Comparison of ENCODE assay signal across 18 cellular contexts in the genomic region with DNA sequence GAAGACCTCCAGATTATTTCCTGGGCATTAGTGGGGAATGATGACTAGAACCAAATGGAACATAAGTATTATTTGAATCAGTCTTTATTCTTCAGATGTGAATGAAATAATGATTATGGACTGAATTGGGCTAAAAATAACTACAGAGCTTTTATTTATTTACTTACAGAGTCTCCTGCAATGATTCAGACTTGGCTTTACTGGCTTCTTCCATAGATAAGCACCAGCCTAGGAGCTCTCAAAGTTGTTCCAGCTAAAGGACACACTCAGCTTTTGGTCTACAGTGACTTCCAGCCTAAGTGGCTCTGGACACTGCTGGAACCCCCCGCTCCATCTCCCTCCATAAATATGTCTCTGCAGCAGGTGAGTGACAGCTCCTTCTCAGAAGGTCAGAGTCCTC. TPM values are rescaled to one million over a fixed set of nuclear protein-coding genes. Genes with fewer than 3 reads are reported as not detected.
DNase-seq lines count a peak whose midpoint lies in the region; ATAC-seq and TF ChIP-seq lines count a peak whose summit lies in the region.
"Had no signal": no experiment of that assay in that cellular context is flagged by ENCODE, and none has a peak within 500 bp of the region (broad histone marks: within the 10 kb centered on the region; RNA-seq: fewer than 3 reads in every experiment).

No MANE protein-coding gene starts in this region.

- H3K4me1 Mint-ChIP-seq in stimulated activated naive B cell treated with anti-CD40 and anti-IgM and Interleukin-4, amounts not matched to agents 10 μg/mL and 1 μg/mL and 100 μg/mL, for 72 hours = peaks cover 36 to 61% of the 10 kb centered on the region in 2 donors
- H3K4me1 Mint-ChIP-seq in activated CD4-positive, alpha-beta memory T cell treated with anti-CD3 and anti-CD28 coated beads for 36 hours (ENCODE audit: low read depth) = peaks cover 40% of the 10 kb centered on the region

- POLR2A ChIA-PET in PC-3 (lab: Charles Lee; ENCODE audit: unreplicated experiment) = interaction anchor here (0.6 kb wide), 1 partner anchor 247 kb away, joined by 3 read pairs; no protein-coding TSS in a partner anchor
- POLR2A ChIA-PET in activated CD4-positive, alpha-beta memory T cell treated with anti-CD3 and anti-CD28 coated beads for 36 hours (lab: Charles Lee) = no interaction called here

- H3K79me2 ChIP-seq in Karpas-422 (ENCODE audit: low read length) = no peaks in the 10 kb centered on the region
- no peaks in the 10 kb centered on the region for H3K79me2 ChIP-seq in PC-3 (ENCODE audit: low read length)
- H3K79me2 ChIP-seq in fibroblast of lung (ENCODE audit: control insufficient read depth, insufficient read depth, low read length) = no peaks in the 10 kb centered on the region

- H3K27me3 ChIP-seq in Karpas-422 (ENCODE audit: low read length) = no peaks in the 10 kb centered on the region
- peaks cover 14% of the 10 kb centered on the region; the same call in 1 of the 2 replicates for H3K27me3 ChIP-seq in PC-3 (ENCODE audit: low read length)
- H3K27me3 ChIP-seq in fibroblast of lung (ENCODE audit: control insufficient read depth, insufficient read depth, low read length) = peaks cover 4% of the 10 kb centered on the region
- H3K27me3 ChIP-seq: BE2C had no signal

- H3K27ac ChIP-seq in Karpas-422 (ENCODE audit: low read length) (peak overlapping the region; percentile 75), PC-3 (ENCODE audit: low read length) (no peak overlapping the region), fibroblast of lung (ENCODE audit: insufficient read depth, low read length) (no peak overlapping the region)
- H3K27ac ChIP-seq: KMS-11 had no signal

- H2AFZ ChIP-seq in Karpas-422 (ENCODE audit: low read length) (peak overlapping the region; percentile 80), PC-3 (ENCODE audit: low read length) (no peak overlapping the region), fibroblast of lung (ENCODE audit: low read length) (no peak overlapping the region)

- no peaks in the 10 kb centered on the region for H3K9me2 ChIP-seq in Karpas-422 (replicated peaks; ENCODE audit: insufficient read depth, low read length)
- H3K9me2 ChIP-seq in PC-3 (replicated peaks; ENCODE audit: low read length) = no peaks in the 10 kb centered on the region

- DNase-seq in Karpas-422 (no peak), PC-3 (peak; percentile 16), fibroblast of lung (ENCODE audit: low read depth in 2 of 2) (peak; percentile 3 to 50), epidermal melanocyte (ENCODE audit: insufficient read length, low spot score) (no peak)
- DNase-seq in stimulated activated naive B cell treated with anti-CD40 and anti-IgM and Interleukin-4, amounts not matched to agents 10 μg/mL and 1 μg/mL and 100 μg/mL, for 72 hours = no peak
- DNase-seq in activated CD4-positive, alpha-beta memory T cell treated with anti-CD3 and anti-CD28 coated beads for 36 hours = no peak
- DNase-seq: CD4-positive, alpha-beta T cell; COR-L47; DND-41; NCI-H1436; NCI-H187 treated with DMSO at 0.1 percent for 48 hours; NCI-H2107; NCI-H69; SW 1271 had no signal

- peaks cover 42% of the 10 kb centered on the region for H3K4me1 ChIP-seq in Karpas-422 (ENCODE audit: low read length)
- peaks cover 5% of the 10 kb centered on the region; the same call in 1 of the 2 replicates for H3K4me1 ChIP-seq in PC-3 (ENCODE audit: insufficient read depth, low read length)
- H3K4me1 ChIP-seq in fibroblast of lung (ENCODE audit: control insufficient read depth, extremely low read depth, insufficient read depth, low read length) = no peaks in the 10 kb centered on the region

- H3K36me3 Mint-ChIP-seq in stimulated activated naive B cell treated with anti-CD40 and anti-IgM and Interleukin-4, amounts not matched to agents 10 μg/mL and 1 μg/mL and 100 μg/mL, for 72 hours = peaks cover 0 to 5% of the 10 kb centered on the region in 2 donors
- no peaks in the 10 kb centered on the region for H3K36me3 Mint-ChIP-seq in activated CD4-positive, alpha-beta memory T cell treated with anti-CD3 and anti-CD28 coated beads for 36 hours

- peaks cover 0 to 11% of the 10 kb centered on the region in 2 donors for H3K9me3 Mint-ChIP-seq in stimulated activated naive B cell treated with anti-CD40 and anti-IgM and Interleukin-4, amounts not matched to agents 10 μg/mL and 1 μg/mL and 100 μg/mL, for 72 hours
- H3K9me3 Mint-ChIP-seq in activated CD4-positive, alpha-beta memory T cell treated with anti-CD3 and anti-CD28 coated beads for 36 hours = no peaks in the 10 kb centered on the region
- H3K9me3 Mint-ChIP-seq: CD4-positive, alpha-beta T cell had no signal

- H3F3A ChIP-seq in PC-3 (ENCODE audit: low read length, unreplicated experiment) = no peaks in the 10 kb centered on the region

- H3K4me3 Mint-ChIP-seq in stimulated activated naive B cell treated with anti-CD40 and anti-IgM and Interleukin-4, amounts not matched to agents 10 μg/mL and 1 μg/mL and 100 μg/mL, for 72 hours = peak overlapping the region; percentile 7 to 46
- H3K4me3 Mint-ChIP-seq in activated CD4-positive, alpha-beta memory T cell treated with anti-CD3 and anti-CD28 coated beads for 36 hours = no peak overlapping the region
- H3K4me3 Mint-ChIP-seq: CD4-positive, alpha-beta T cell had no signal

- CTCF ChIA-PET in PC-3 (lab: Charles Lee) = interaction anchor here (1.6 to 2.4 kb wide), 3 partner anchors 215 to 247 kb away, joined by 5 to 19 read pairs (median 11); a partner anchor contains a TSS
- CTCF ChIA-PET in activated CD4-positive, alpha-beta memory T cell treated with anti-CD3 and anti-CD28 coated beads for 36 hours (lab: Charles Lee) = interaction anchor here (0.6 to 5.0 kb wide), 16 partner anchors 8 to 245 kb away, joined by 3 to 118 read pairs (median 10); a partner anchor contains a TSS

- no peak overlapping the region for H3K4me3 ChIP-seq in Karpas-422 (ENCODE audit: low read length)
- no peak overlapping the region for H3K4me3 ChIP-seq in PC-3 (ENCODE audit: low read length)
- no peak overlapping the region for H3K4me3 ChIP-seq in fibroblast of lung (replicated peaks in 1 of 4; ENCODE audit: control extremely low read depth in 1 of 4, insufficient read depth in 1 of 4, low read depth in 3 of 4, low read length in 4 of 4)

- no peaks in the 10 kb centered on the region for H3K27me3 Mint-ChIP-seq in stimulated activated naive B cell treated with anti-CD40 and anti-IgM and Interleukin-4, amounts not matched to agents 10 μg/mL and 1 μg/mL and 100 μg/mL, for 72 hours
- H3K27me3 Mint-ChIP-seq in activated CD4-positive, alpha-beta memory T cell treated with anti-CD3 and anti-CD28 coated beads for 36 hours = no peaks in the 10 kb centered on the region
- H3K27me3 Mint-ChIP-seq: CD4-positive, alpha-beta T cell had no signal

- H3K4me2 ChIP-seq in Karpas-422 (ENCODE audit: low read depth, low read length, poor library complexity, severe bottlenecking) = peak overlapping the region; percentile 39
- H3K4me2 ChIP-seq in PC-3 (ENCODE audit: low read length) = no peak overlapping the region
- no peak overlapping the region for H3K4me2 ChIP-seq in fibroblast of lung (ENCODE audit: extremely low read depth, insufficient read depth, low read length)

- ATAC-seq in PC-3 = 0 out of 2 replicates have a peak, but pooled peaks have one; percentile 25
- ATAC-seq in stimulated activated naive B cell treated with anti-CD40 and anti-IgM and Interleukin-4, amounts not matched to agents 10 μg/mL and 1 μg/mL and 100 μg/mL, for 72 hours (replicated peaks) = no peak
- ATAC-seq in GM21528 (IDR thresholded peaks at IDR 0.05; ENCODE audit: low FRiP score, unreplicated experiment) = no peak
- ATAC-seq: Right ventricle myocardium inferior had no signal

- H3K9me3 ChIP-seq in Karpas-422 (ENCODE audit: low read length) (no peaks in the 10 kb centered on the region), PC-3 (ENCODE audit: low read length) (no peaks in the 10 kb centered on the region), fibroblast of lung (ENCODE audit: control insufficient read depth, insufficient read depth, low read depth, low read length) (no peaks in the 10 kb centered on the region)
- H3K9me3 ChIP-seq: BE2C had no signal

- intact Hi-C loops in PC-3 (cut with micrococcal nuclease) = loop anchor here (1.0 kb wide), 1 partner anchor 215 kb away; no protein-coding TSS in a partner anchor
- intact Hi-C loops in activated CD4-positive, alpha-beta memory T cell treated with anti-CD3 and anti-CD28 coated beads for 36 hours (cut with micrococcal nuclease) = loop anchor here (10.0 kb wide), 1 partner anchor 456 kb away; a partner anchor contains a TSS

- H4K20me1 ChIP-seq in Karpas-422 (ENCODE audit: insufficient read depth, low read depth, low read length) (no peaks in the 10 kb centered on the region), PC-3 (ENCODE audit: low read length) (no peaks in the 10 kb centered on the region), fibroblast of lung (ENCODE audit: control insufficient read depth, extremely low read depth, insufficient read depth, low read length) (no peaks in the 10 kb centered on the region)

- peak overlapping the region; percentile 52 for H3K27ac Mint-ChIP-seq in stimulated activated naive B cell treated with anti-CD40 and anti-IgM and Interleukin-4, amounts not matched to agents 10 μg/mL and 1 μg/mL and 100 μg/mL, for 72 hours
- H3K27ac Mint-ChIP-seq in activated CD4-positive, alpha-beta memory T cell treated with anti-CD3 and anti-CD28 coated beads for 36 hours = no peak overlapping the region
- H3K27ac Mint-ChIP-seq: CD4-positive, alpha-beta T cell had no signal

- BruUV-seq in PC-3 (replicated peaks; lab: Mats Ljungman, UMichigan) = no TSS peak

- H3K36me3 ChIP-seq in Karpas-422 (ENCODE audit: insufficient read depth, low read length) (no peaks in the 10 kb centered on the region), PC-3 (ENCODE audit: low read depth, low read length) (no peaks in the 10 kb centered on the region), fibroblast of lung (ENCODE audit: control insufficient read depth, insufficient read depth, low read length) (no peaks in the 10 kb centered on the region)
- H3K36me3 ChIP-seq: BE2C had no signal

- H3K9ac ChIP-seq in Karpas-422 (ENCODE audit: low read length) (no peak overlapping the region), PC-3 (ENCODE audit: low read length) (no peak overlapping the region), fibroblast of lung (ENCODE audit: insufficient read depth, low read length) (no peak overlapping the region)
- H3K9ac ChIP-seq: KMS-11 had no signal

- TF ChIP-seq CTCF in PC-3 (conservative IDR thresholded peaks at IDR 0.05; ENCODE audit: low read depth, low read length) (no peak), fibroblast of lung (conservative IDR thresholded peaks at IDR 0.05 in 1 of 2, IDR thresholded peaks at IDR 0.05 in 1 of 2; ENCODE audit: low read depth in 1 of 2, low read length in 2 of 2) (no peak)

RNA-seq across cellular contexts. Expression of a gene that starts 24.3 kb away (rescaled TPM):
- total RNA-seq in Karpas-422 (2014; rRNA removed; shearing (Covaris generic); ENCODE audit: low replicate concordance) = 172 and 213 TPM in 2 replicates
- not detected in 2 replicates for total RNA-seq in PC-3 (2014; rRNA removed)
- total RNA-seq in fibroblast of lung = 3.1 and 5.8 TPM in 2 replicates
- 2.7 and 4.1 TPM in 2 replicates for polyA plus RNA-seq in fibroblast of lung
- polyA plus RNA-seq in fibroblast of lung (2012) = 1.3 and 2.7 TPM in 2 replicates
- polyA minus RNA-seq in fibroblast of lung (ENCODE audit: low replicate concordance) = 4.2 and 5.7 TPM in 2 replicates
- 10 to 100 TPM; 79.8 to 87.7 TPM for total RNA-seq in activated CD4-positive, alpha-beta memory T cell treated with anti-CD3 and anti-CD28 coated beads for 36 hours

Comparison
In these comparisons a context has a peak if more than half of its experiments do, and no peak if none do; other contexts are left out.
1. DNase-seq: peak in PC-3 (single experiment) and fibroblast of lung (2 of 2); none in Karpas-422 (single experiment), stimulated activated naive B cell treated with anti-CD40 and anti-IgM and Interleukin-4, amounts not matched to agents 10 μg/mL and 1 μg/mL and 100 μg/mL, for 72 hours (single experiment), epidermal melanocyte (single experiment) and activated CD4-positive, alpha-beta memory T cell treated with anti-CD3 and anti-CD28 coated beads for 36 hours (single experiment).
2. RNA of a gene that starts 24.3 kb away (total RNA-seq): 172 to 213 TPM in Karpas-422 and 79.8 to 87.7 TPM in activated CD4-positive, alpha-beta memory T cell treated with anti-CD3 and anti-CD28 coated beads for 36 hours; 3.1 to 5.8 TPM in fibroblast of lung and not detected in PC-3; every median in the first group is over 10 times any median in the second.